1 cellular context compared by ENCODE assay signal in the genomic region with DNA sequence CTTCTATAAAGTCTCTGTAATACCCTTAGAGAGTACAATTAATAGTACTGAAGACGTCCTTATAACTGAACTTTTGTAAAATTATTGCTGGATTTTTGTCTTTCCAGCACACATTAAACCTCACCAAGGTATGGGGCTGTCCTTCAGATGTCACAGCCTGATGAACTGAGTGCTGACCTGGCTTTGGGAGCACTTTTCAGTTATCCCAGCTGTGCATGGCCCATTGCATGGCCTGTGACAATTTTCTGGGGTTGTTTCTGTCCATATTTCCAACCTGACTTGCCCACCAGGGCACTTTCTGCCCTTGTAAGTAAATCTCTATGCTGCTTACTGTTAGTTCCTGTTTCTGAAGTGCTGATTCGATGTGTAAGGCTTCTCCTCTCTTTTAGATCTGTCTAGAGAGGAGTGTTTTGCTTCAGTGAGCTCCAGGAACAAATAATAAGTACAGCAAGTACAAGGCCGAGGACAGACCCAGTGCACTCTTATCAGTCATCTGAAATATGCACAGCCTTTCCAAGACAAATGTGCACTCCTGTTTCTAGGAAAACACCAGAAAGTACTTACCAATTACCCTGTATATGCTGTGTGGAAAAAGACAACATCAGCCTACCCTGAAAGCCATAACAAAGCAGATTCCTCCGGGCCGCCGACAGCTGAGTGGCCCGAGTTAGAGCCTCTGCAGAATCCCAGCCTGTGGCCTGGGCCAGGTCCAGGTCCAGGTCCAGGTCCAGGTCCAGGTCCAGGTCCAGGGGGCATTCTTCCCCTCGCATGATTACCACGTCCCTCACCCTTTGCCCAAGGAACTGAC.
A peak's percentile ranks its signal among the peaks of the same experiment; 100 is the strongest.
TF ChIP-seq lines count a peak whose summit lies in the region.

No MANE protein-coding gene starts in this region.

TF ChIP-seq in HepG2, 621 proteins besides CTCF, POLR2A, EP300 and RAD21 (continued from another document):
- TF ChIP-seq, protein P1, sequence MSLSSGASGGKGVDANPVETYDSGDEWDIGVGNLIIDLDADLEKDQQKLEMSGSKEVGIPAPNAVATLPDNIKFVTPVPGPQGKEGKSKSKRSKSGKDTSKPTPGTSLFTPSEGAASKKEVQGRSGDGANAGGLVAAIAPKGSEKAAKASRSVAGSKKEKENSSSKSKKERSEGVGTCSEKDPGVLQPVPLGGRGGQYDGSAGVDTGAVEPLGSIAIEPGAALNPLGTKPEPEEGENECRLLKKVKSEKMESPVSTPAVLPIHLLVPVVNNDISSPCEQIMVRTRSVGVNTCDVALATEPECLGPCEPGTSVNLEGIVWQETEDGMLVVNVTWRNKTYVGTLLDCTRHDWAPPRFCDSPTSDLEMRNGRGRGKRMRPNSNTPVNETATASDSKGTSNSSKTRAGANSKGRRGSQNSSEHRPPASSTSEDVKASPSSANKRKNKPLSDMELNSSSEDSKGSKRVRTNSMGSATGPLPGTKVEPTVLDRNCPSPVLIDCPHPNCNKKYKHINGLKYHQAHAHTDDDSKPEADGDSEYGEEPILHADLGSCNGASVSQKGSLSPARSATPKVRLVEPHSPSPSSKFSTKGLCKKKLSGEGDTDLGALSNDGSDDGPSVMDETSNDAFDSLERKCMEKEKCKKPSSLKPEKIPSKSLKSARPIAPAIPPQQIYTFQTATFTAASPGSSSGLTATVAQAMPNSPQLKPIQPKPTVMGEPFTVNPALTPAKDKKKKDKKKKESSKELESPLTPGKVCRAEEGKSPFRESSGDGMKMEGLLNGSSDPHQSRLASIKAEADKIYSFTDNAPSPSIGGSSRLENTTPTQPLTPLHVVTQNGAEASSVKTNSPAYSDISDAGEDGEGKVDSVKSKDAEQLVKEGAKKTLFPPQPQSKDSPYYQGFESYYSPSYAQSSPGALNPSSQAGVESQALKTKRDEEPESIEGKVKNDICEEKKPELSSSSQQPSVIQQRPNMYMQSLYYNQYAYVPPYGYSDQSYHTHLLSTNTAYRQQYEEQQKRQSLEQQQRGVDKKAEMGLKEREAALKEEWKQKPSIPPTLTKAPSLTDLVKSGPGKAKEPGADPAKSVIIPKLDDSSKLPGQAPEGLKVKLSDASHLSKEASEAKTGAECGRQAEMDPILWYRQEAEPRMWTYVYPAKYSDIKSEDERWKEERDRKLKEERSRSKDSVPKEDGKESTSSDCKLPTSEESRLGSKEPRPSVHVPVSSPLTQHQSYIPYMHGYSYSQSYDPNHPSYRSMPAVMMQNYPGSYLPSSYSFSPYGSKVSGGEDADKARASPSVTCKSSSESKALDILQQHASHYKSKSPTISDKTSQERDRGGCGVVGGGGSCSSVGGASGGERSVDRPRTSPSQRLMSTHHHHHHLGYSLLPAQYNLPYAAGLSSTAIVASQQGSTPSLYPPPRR (CRISPR knock-in tag; IDR thresholded peaks at IDR 0.05; ENCODE audit: borderline replicate concordance) = peak; percentile 42; the same call in 1 of the 2 replicates
- TF ChIP-seq EHMT2 (IDR thresholded peaks at IDR 0.05; ENCODE audit: borderline replicate concordance, low read depth, low read length) = no peak
- TF ChIP-seq, protein P2, sequence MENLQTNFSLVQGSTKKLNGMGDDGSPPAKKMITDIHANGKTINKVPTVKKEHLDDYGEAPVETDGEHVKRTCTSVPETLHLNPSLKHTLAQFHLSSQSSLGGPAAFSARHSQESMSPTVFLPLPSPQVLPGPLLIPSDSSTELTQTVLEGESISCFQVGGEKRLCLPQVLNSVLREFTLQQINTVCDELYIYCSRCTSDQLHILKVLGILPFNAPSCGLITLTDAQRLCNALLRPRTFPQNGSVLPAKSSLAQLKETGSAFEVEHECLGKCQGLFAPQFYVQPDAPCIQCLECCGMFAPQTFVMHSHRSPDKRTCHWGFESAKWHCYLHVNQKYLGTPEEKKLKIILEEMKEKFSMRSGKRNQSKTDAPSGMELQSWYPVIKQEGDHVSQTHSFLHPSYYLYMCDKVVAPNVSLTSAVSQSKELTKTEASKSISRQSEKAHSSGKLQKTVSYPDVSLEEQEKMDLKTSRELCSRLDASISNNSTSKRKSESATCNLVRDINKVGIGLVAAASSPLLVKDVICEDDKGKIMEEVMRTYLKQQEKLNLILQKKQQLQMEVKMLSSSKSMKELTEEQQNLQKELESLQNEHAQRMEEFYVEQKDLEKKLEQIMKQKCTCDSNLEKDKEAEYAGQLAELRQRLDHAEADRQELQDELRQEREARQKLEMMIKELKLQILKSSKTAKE (CRISPR knock-in tag; IDR thresholded peaks at IDR 0.05; ENCODE audit: borderline replicate concordance) = peak; percentile 33; the same call in 1 of the 2 replicates
- TF ChIP-seq, protein P3, sequence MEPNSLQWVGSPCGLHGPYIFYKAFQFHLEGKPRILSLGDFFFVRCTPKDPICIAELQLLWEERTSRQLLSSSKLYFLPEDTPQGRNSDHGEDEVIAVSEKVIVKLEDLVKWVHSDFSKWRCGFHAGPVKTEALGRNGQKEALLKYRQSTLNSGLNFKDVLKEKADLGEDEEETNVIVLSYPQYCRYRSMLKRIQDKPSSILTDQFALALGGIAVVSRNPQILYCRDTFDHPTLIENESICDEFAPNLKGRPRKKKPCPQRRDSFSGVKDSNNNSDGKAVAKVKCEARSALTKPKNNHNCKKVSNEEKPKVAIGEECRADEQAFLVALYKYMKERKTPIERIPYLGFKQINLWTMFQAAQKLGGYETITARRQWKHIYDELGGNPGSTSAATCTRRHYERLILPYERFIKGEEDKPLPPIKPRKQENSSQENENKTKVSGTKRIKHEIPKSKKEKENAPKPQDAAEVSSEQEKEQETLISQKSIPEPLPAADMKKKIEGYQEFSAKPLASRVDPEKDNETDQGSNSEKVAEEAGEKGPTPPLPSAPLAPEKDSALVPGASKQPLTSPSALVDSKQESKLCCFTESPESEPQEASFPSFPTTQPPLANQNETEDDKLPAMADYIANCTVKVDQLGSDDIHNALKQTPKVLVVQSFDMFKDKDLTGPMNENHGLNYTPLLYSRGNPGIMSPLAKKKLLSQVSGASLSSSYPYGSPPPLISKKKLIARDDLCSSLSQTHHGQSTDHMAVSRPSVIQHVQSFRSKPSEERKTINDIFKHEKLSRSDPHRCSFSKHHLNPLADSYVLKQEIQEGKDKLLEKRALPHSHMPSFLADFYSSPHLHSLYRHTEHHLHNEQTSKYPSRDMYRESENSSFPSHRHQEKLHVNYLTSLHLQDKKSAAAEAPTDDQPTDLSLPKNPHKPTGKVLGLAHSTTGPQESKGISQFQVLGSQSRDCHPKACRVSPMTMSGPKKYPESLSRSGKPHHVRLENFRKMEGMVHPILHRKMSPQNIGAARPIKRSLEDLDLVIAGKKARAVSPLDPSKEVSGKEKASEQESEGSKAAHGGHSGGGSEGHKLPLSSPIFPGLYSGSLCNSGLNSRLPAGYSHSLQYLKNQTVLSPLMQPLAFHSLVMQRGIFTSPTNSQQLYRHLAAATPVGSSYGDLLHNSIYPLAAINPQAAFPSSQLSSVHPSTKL (CRISPR knock-in tag; IDR thresholded peaks at IDR 0.05) = 0 out of 2 replicates have a peak, but pooled peaks have one; percentile 27
- TF ChIP-seq GPN1 (CRISPR knock-in tag; IDR thresholded peaks at IDR 0.05; ENCODE audit: borderline replicate concordance) = no peak
- no peak for TF ChIP-seq PAF1 (CRISPR knock-in tag; IDR thresholded peaks at IDR 0.05)
- TF ChIP-seq TEAD2 (CRISPR knock-in tag; IDR thresholded peaks at IDR 0.05) = no peak
- no peak for TF ChIP-seq SP4 (CRISPR knock-in tag; IDR thresholded peaks at IDR 0.05)
- no peak for TF ChIP-seq SOX13 (IDR thresholded peaks at IDR 0.05)
- peak in 1 of 2 experiments; percentile 12; a peak in 1 of 4 replicates for TF ChIP-seq SOX13 (CRISPR knock-in tag; conservative IDR thresholded peaks at IDR 0.05 in 1 of 2, IDR thresholded peaks at IDR 0.05 in 1 of 2)
- TF ChIP-seq HNF4A (CRISPR knock-in tag; IDR thresholded peaks at IDR 0.05) = peak; percentile 47
- peak; percentile 84 for TF ChIP-seq RARA (CRISPR knock-in tag; IDR thresholded peaks at IDR 0.05)
- TF ChIP-seq AHR (CRISPR knock-in tag; IDR thresholded peaks at IDR 0.05) = no peak
- TF ChIP-seq XBP1 (CRISPR knock-in tag; IDR thresholded peaks at IDR 0.05) = no peak
- 0 out of 2 replicates have a peak, but pooled peaks have one; percentile 26 for TF ChIP-seq ZNF343 (CRISPR knock-in tag; IDR thresholded peaks at IDR 0.05)
- peak; percentile 22; the same call in 1 of the 2 replicates for TF ChIP-seq SALL1 (CRISPR knock-in tag; IDR thresholded peaks at IDR 0.05)
- no peak for TF ChIP-seq ZNF552 (CRISPR knock-in tag; IDR thresholded peaks at IDR 0.05; ENCODE audit: borderline replicate concordance)
- no peak for TF ChIP-seq PITX1 (CRISPR knock-in tag; IDR thresholded peaks at IDR 0.05)
- peak; percentile 96 for TF ChIP-seq BCL6 (CRISPR knock-in tag; IDR thresholded peaks at IDR 0.05)
- 0 out of 2 replicates have a peak, but pooled peaks have one; percentile 20 for TF ChIP-seq MTA1 (CRISPR knock-in tag; IDR thresholded peaks at IDR 0.05; ENCODE audit: borderline replicate concordance)
- TF ChIP-seq, protein P4, sequence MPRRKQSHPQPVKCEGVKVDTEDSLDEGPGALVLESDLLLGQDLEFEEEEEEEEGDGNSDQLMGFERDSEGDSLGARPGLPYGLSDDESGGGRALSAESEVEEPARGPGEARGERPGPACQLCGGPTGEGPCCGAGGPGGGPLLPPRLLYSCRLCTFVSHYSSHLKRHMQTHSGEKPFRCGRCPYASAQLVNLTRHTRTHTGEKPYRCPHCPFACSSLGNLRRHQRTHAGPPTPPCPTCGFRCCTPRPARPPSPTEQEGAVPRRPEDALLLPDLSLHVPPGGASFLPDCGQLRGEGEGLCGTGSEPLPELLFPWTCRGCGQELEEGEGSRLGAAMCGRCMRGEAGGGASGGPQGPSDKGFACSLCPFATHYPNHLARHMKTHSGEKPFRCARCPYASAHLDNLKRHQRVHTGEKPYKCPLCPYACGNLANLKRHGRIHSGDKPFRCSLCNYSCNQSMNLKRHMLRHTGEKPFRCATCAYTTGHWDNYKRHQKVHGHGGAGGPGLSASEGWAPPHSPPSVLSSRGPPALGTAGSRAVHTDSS (CRISPR knock-in tag; conservative IDR thresholded peaks at IDR 0.05) = no peak
- no peak for TF ChIP-seq ZFX (CRISPR knock-in tag; IDR thresholded peaks at IDR 0.05; ENCODE audit: low read depth)
- TF ChIP-seq, protein P5, sequence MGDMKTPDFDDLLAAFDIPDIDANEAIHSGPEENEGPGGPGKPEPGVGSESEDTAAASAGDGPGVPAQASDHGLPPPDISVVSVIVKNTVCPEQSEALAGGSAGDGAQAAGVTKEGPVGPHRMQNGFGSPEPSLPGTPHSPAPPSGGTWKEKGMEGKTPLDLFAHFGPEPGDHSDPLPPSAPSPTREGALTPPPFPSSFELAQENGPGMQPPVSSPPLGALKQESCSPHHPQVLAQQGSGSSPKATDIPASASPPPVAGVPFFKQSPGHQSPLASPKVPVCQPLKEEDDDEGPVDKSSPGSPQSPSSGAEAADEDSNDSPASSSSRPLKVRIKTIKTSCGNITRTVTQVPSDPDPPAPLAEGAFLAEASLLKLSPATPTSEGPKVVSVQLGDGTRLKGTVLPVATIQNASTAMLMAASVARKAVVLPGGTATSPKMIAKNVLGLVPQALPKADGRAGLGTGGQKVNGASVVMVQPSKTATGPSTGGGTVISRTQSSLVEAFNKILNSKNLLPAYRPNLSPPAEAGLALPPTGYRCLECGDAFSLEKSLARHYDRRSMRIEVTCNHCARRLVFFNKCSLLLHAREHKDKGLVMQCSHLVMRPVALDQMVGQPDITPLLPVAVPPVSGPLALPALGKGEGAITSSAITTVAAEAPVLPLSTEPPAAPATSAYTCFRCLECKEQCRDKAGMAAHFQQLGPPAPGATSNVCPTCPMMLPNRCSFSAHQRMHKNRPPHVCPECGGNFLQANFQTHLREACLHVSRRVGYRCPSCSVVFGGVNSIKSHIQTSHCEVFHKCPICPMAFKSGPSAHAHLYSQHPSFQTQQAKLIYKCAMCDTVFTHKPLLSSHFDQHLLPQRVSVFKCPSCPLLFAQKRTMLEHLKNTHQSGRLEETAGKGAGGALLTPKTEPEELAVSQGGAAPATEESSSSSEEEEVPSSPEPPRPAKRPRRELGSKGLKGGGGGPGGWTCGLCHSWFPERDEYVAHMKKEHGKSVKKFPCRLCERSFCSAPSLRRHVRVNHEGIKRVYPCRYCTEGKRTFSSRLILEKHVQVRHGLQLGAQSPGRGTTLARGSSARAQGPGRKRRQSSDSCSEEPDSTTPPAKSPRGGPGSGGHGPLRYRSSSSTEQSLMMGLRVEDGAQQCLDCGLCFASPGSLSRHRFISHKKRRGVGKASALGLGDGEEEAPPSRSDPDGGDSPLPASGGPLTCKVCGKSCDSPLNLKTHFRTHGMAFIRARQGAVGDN (CRISPR knock-in tag; IDR thresholded peaks at IDR 0.05) = peak; percentile 37; the same call in 1 of the 2 replicates
